ENCODE assay signal across 10 cellular contexts in genomic region chr3:53846851-53847155, GRCh38. TPM values are rescaled to one million over a fixed set of nuclear protein-coding genes. Genes with fewer than 3 reads are reported as not detected.
A peak's percentile ranks its signal among the peaks of the same experiment; 100 is the strongest.
DNase-seq lines count a peak whose midpoint lies in the region; ATAC-seq and TF ChIP-seq lines count a peak whose summit lies in the region.
"Had no signal": no experiment of that assay in that cellular context is flagged by ENCODE, and none has a peak within 500 bp of the region (broad histone marks: within the 10 kb centered on the region; RNA-seq: fewer than 3 reads in every experiment).

No MANE protein-coding gene starts in this region.

- H3K27me3 Mint-ChIP-seq in naive B cell = peaks cover 43 to 73% (median 69%) of the 10 kb centered on the region in 3 donors

- H3K9me3 ChIP-seq in heart right ventricle (no peaks in the 10 kb centered on the region), right cardiac atrium (ENCODE audit: control insufficient read depth, low read length) (no peaks in the 10 kb centered on the region), mammary epithelial cell (replicated peaks; ENCODE audit: insufficient read depth, low read length) (no peaks in the 10 kb centered on the region), uterus (no peaks in the 10 kb centered on the region)

- 59 to 65% methylated on average over 10 of the region's 10 CpGs for WGBS in heart right ventricle, 2 donors
- 57% methylated on average over 10 of the region's 10 CpGs for WGBS in right cardiac atrium
- 87% methylated on average over 10 of the region's 10 CpGs for WGBS in mammary epithelial cell (ENCODE audit: low coverage, missing lambda C conversion rate)

- H3K27me3 ChIP-seq in heart right ventricle = peaks cover 0 to 50% (median 31%) of the 10 kb centered on the region in 7 donors
- no peaks in the 10 kb centered on the region for H3K27me3 ChIP-seq in right cardiac atrium (ENCODE audit: control insufficient read depth, insufficient read depth)
- H3K27me3 ChIP-seq in mammary epithelial cell (ENCODE audit: insufficient read depth, low read length) = peaks cover 10% of the 10 kb centered on the region
- H3K27me3 ChIP-seq in uterus = no peaks in the 10 kb centered on the region

- CTCF ChIA-PET in mammary epithelial cell (lab: Charles Lee; ENCODE audit: low non-redundant PET) = no interaction called here

- no TSS peak for BruUV-seq in mammary epithelial cell (replicated peaks; lab: Mats Ljungman, UMichigan)

- TF ChIP-seq POLR2A in uterus (IDR thresholded peaks at IDR 0.05) = no peak

- peak overlapping the region in 1 of 6 donors; percentile 42 for H3K27ac Mint-ChIP-seq in naive B cell

- no peaks in the 10 kb centered on the region for H4K20me1 ChIP-seq in mammary epithelial cell (ENCODE audit: insufficient read depth, low read length)

- H2AFZ ChIP-seq in mammary epithelial cell (ENCODE audit: low read depth, low read length) = peak overlapping the region; percentile 95

- H3K36me3 Mint-ChIP-seq in naive B cell = no peaks in the 10 kb centered on the region

- TF ChIP-seq CTCF in heart right ventricle (IDR thresholded peaks at IDR 0.05) = no peak
- TF ChIP-seq CTCF in mammary epithelial cell (conservative IDR thresholded peaks at IDR 0.05 in 1 of 2, IDR thresholded peaks at IDR 0.05 in 1 of 2; ENCODE audit: extremely low read depth in 1 of 2, insufficient read depth in 1 of 2, low read depth in 1 of 2, low read length in 2 of 2) = no peak
- TF ChIP-seq CTCF in uterus (IDR thresholded peaks at IDR 0.05) = no peak

- ATAC-seq in heart right ventricle (no peak), right cardiac atrium (no peak), naive B cell (ENCODE audit: low read depth in 2 of 2) (no peak)

- no peak overlapping the region for H3K9ac ChIP-seq in mammary epithelial cell (ENCODE audit: insufficient read depth, low read length)

- no peaks in the 10 kb centered on the region for H3K79me2 ChIP-seq in mammary epithelial cell (ENCODE audit: insufficient read depth, low read length)

- in situ Hi-C loops in mammary epithelial cell (cut with MboI; ENCODE audit: low sequenced_read_pairs in 2 of 2) = no loop called here

- peaks cover 10 to 23% (median 16%) of the 10 kb centered on the region in 3 donors for H3K4me1 Mint-ChIP-seq in naive B cell

- H3K4me2 ChIP-seq in mammary epithelial cell (ENCODE audit: insufficient read depth, low read depth, low read length) = peak overlapping the region; percentile 94

- H3K9me3 Mint-ChIP-seq in naive B cell = no peaks in the 10 kb centered on the region

- peak overlapping the region; percentile 70 to 88 (median 72) for H3K4me3 Mint-ChIP-seq in naive B cell

- no peak for DNase-seq in heart right ventricle
- no peak for DNase-seq in right cardiac atrium
- DNase-seq in mammary epithelial cell = no peak
- no peak for DNase-seq in naive B cell
- no peak for DNase-seq in uterus
- DNase-seq in DMS79 treated with DMSO at 0.1 percent for 48 hours (lab: John Stamatoyannopoulos, UW) = no peak
- no peak for DNase-seq in NCI-H345 treated with DMSO at 0.1 percent for 48 hours (lab: John Stamatoyannopoulos, UW; ENCODE audit: unreplicated experiment)
- no peak for DNase-seq in NCI-H1436 (lab: John Stamatoyannopoulos, UW)
- DNase-seq: cerebellar nuclear complex, Karpas-422 had no signal

- no peak overlapping the region for H3K27ac ChIP-seq in heart right ventricle
- no peak overlapping the region for H3K27ac ChIP-seq in right cardiac atrium (ENCODE audit: low read length)
- H3K27ac ChIP-seq in mammary epithelial cell (ENCODE audit: insufficient read depth, low read depth, low read length) = no peak overlapping the region
- H3K27ac ChIP-seq in uterus = peak overlapping the region in 1 of 2 donors; percentile 87

- H3K36me3 ChIP-seq in heart right ventricle (no peaks in the 10 kb centered on the region), mammary epithelial cell (ENCODE audit: insufficient read depth, low read length) (no peaks in the 10 kb centered on the region), uterus (no peaks in the 10 kb centered on the region)

- intact Hi-C loops in heart right ventricle (cut with DNase I) = no loop called here
- intact Hi-C loops in right cardiac atrium (cut with DNase I) = no loop called here
- intact Hi-C loops in mammary epithelial cell (cut with micrococcal nuclease) = no loop called here
- intact Hi-C loops in uterus (cut with DNase I; ENCODE audit: low total_unique reads) = no loop called here

- H3K4me3 ChIP-seq in heart right ventricle = peak overlapping the region in 7 of 10 donors; percentile 22 to 65 (median 63)
- no peak overlapping the region for H3K4me3 ChIP-seq in right cardiac atrium (ENCODE audit: low read length)
- H3K4me3 ChIP-seq in mammary epithelial cell (replicated peaks in 1 of 3; ENCODE audit: insufficient read depth in 1 of 3, low read depth in 2 of 3, low read length in 3 of 3) = peak overlapping the region in 1 of 3 experiments; percentile 52
- peak overlapping the region; percentile 24 to 71 for H3K4me3 ChIP-seq in uterus

- H3K4me1 ChIP-seq in heart right ventricle (peaks cover 0 to 18% (median 9%) of the 10 kb centered on the region in 9 donors), right cardiac atrium (ENCODE audit: control insufficient read depth, insufficient read depth, low read length) (peaks cover 6% of the 10 kb centered on the region), mammary epithelial cell (ENCODE audit: insufficient read depth, low read length) (peaks cover 20% of the 10 kb centered on the region), uterus (peaks cover 0 to 3% of the 10 kb centered on the region in 2 donors)

- dilution Hi-C loops in mammary epithelial cell (cut with HindIII; ENCODE audit: low sequenced_read_pairs) = no loop called here

RNA-seq across cellular contexts. Expression of gene IL17RB, which starts 0.4 kb away (rescaled TPM):
- total RNA-seq in heart right ventricle (1 to 10 TPM in 3 of 10 donors, under 1 TPM in 5, not detected in 2; 0.16 to 7.7 (median 0.67) TPM), right cardiac atrium (1 to 10 TPM; 1.4 to 2.9 (median 2.2) TPM), mammary epithelial cell (1 to 10 TPM in 1 of 2 donors, under 1 TPM in 1; 0.31 to 1.7 TPM), uterus (1 to 10 TPM in 3 of 4 donors, not detected in 1; 1.3 to 4.6 (median 2.8) TPM)
- polyA plus RNA-seq in heart right ventricle (1 to 10 TPM in 1 of 2 donors, under 1 TPM in 1; 0.20 to 2.1 TPM), right cardiac atrium (1.3 TPM), mammary epithelial cell (0.18 TPM), naive B cell (ENCODE audit: low read depth in 6 of 6) (under 1 TPM in 5 of 6 donors, not detected in 1; 0.27 to 0.81 (median 0.45) TPM)
- not detected for polyA minus RNA-seq in mammary epithelial cell

RNA-seq across cellular contexts. Expression of gene CHDH, which starts 0.6 kb away (rescaled TPM):
- total RNA-seq in heart right ventricle (10 to 100 TPM in 2 of 10 donors, 1 to 10 TPM in 8; 1.1 to 17.5 (median 2.8) TPM), right cardiac atrium (1 to 10 TPM; 4.6 to 8.2 (median 6.9) TPM), mammary epithelial cell (10 to 100 TPM in 1 of 2 donors, under 1 TPM in 1; 0.78 to 11.0 TPM), uterus (1 to 10 TPM; 1.8 to 9.1 (median 4.2) TPM)
- polyA plus RNA-seq in heart right ventricle (1 to 10 TPM in 1 of 2 donors, under 1 TPM in 1; 0.29 to 1.7 TPM), right cardiac atrium (2.2 TPM), mammary epithelial cell (0.28 TPM), naive B cell (ENCODE audit: low read depth in 6 of 6) (under 1 TPM in 2 of 6 donors, not detected in 4; 0.03 to 0.07 TPM)
- not detected for polyA minus RNA-seq in mammary epithelial cell

RNA-seq across cellular contexts. Expression of gene ACTR8, which starts 35.1 kb away (rescaled TPM):
- total RNA-seq in heart right ventricle = 10 to 100 TPM; 24.1 to 48.4 (median 42.3) TPM
- 10 to 100 TPM; 10.8 to 14.2 TPM for polyA plus RNA-seq in heart right ventricle
- 10 to 100 TPM; 31.5 to 47.9 (median 36.9) TPM for total RNA-seq in right cardiac atrium
- 13.4 TPM for polyA plus RNA-seq in right cardiac atrium
- total RNA-seq in mammary epithelial cell = 10 to 100 TPM; 25.3 to 36.1 TPM
- polyA plus RNA-seq in mammary epithelial cell = 13.3 TPM
- 20.1 TPM for polyA minus RNA-seq in mammary epithelial cell
- polyA plus RNA-seq in naive B cell (ENCODE audit: low read depth in 6 of 6) = 10 to 100 TPM in 5 of 6 donors, 1 to 10 TPM in 1; 8.3 to 26.6 (median 15.4) TPM
- total RNA-seq in uterus = 10 to 100 TPM; 23.2 to 56.8 (median 31.6) TPM

RNA-seq across cellular contexts. Expression of gene SELENOK, which starts 44.9 kb away (rescaled TPM):
- total RNA-seq in heart right ventricle = 100 to 1,000 TPM in 6 of 10 donors, 10 to 100 TPM in 4; 90.9 to 146 (median 101) TPM
- polyA plus RNA-seq in heart right ventricle = 100 to 1,000 TPM; 225 to 243 TPM
- 100 to 1,000 TPM in 2 of 4 donors, 10 to 100 TPM in 2; 86.9 to 115 (median 101) TPM for total RNA-seq in right cardiac atrium
- polyA plus RNA-seq in right cardiac atrium = 187 TPM
- total RNA-seq in mammary epithelial cell = 10 to 100 TPM; 16.8 to 38.7 TPM
- 37.2 TPM for polyA plus RNA-seq in mammary epithelial cell
- 15.5 TPM for polyA minus RNA-seq in mammary epithelial cell
- polyA plus RNA-seq in naive B cell (ENCODE audit: low read depth in 6 of 6) = 100 to 1,000 TPM; 104 to 137 (median 121) TPM
- 100 to 1,000 TPM in 1 of 4 donors, 10 to 100 TPM in 3; 15.3 to 132 (median 54.0) TPM for total RNA-seq in uterus
